Comparison of ENCODE assay signal across 25 cellular contexts in the genomic region with DNA sequence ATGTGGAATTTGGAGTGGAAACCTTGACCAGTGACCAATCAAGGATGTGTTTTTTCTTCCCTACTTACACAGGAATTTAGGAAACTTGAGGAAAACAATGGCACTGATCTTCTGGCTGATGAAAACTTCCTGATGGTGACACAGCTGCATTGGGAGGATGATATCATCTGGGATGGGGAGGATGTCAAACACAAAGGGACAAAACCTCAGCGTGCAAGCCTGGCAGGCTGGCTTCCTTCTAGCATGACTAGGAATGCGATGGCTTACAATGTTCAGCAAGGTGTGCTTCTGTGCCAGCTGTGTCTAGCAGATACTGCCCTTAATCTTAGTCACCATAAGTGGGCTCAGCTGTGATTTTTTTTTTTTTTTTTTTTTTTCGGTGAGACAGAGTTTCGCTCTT.
"Had no signal": no experiment of that assay in that cellular context is flagged by ENCODE, and none has a peak within 500 bp of the region (broad histone marks: within the 10 kb centered on the region; RNA-seq: fewer than 3 reads in every experiment).

No MANE protein-coding gene starts in this region.

- H3K4me3 ChIP-seq: colonic mucosa, dorsolateral prefrontal cortex, left ventricle myocardium inferior, lung, psoas muscle, right atrium auricular region, spleen, thoracic aorta had no signal

- H3K27me3 Mint-ChIP-seq: naive thymus-derived CD8-positive, alpha-beta T cell had no signal

- H3K4me1 ChIP-seq: colonic mucosa, left ventricle myocardium inferior, parathyroid adenoma, psoas muscle, right atrium auricular region, spleen had no signal

- H3K4me3 Mint-ChIP-seq: activated T-cell treated with anti-CD3 and anti-CD28 coated beads, Interleukin-2, amount 50 U/mL, for 24 hours; mesothelial cell of epicardium; naive thymus-derived CD8-positive, alpha-beta T cell; neural crest cell had no signal

- H3K9me3 ChIP-seq: colonic mucosa, left ventricle myocardium inferior, psoas muscle, right atrium auricular region, spleen, thoracic aorta had no signal

- H3K9me3 Mint-ChIP-seq: activated T-cell treated with anti-CD3 and anti-CD28 coated beads, Interleukin-2, amount 50 U/mL, for 24 hours; naive thymus-derived CD8-positive, alpha-beta T cell; neural crest cell had no signal

- H3K27me3 ChIP-seq: colonic mucosa, right atrium auricular region, spleen had no signal

- H3K4me1 Mint-ChIP-seq: mesothelial cell of epicardium, neural crest cell had no signal

- ATAC-seq: esophagus mucosa; naive thymus-derived CD8-positive, alpha-beta T cell; psoas muscle had no signal

- H2AFZ ChIP-seq: parathyroid adenoma had no signal

- H3K27ac ChIP-seq: colonic mucosa, left ventricle myocardium inferior, parathyroid adenoma, psoas muscle, right atrium auricular region, thoracic aorta, VCaP had no signal

- DNase-seq: activated CD4-positive, alpha-beta T cell treated with anti-CD3 and anti-CD28 coated beads for 4 hours; activated CD4-positive, alpha-beta T cell treated with anti-CD3 and anti-CD28 coated beads, Interleukin-2, amount 50 U/mL, for 4 hours; activated CD8-positive, alpha-beta memory T cell treated with anti-CD3 and anti-CD28 coated beads, Interleukin-2, amount 50 U/mL, for 4 hours; activated gamma-delta T cell treated with Interleukin-2 at 50 U/mL for 16 hours; activated naive CD4-positive, alpha-beta T cell treated with anti-CD3 and anti-CD28 coated beads, Interleukin-2, amount 50 U/mL, for 16 hours; activated T-cell treated with anti-CD3 and anti-CD28 coated beads, Interleukin-2, amount 50 U/mL, for 24 hours; colonic mucosa; dorsolateral prefrontal cortex; effector memory CD4-positive, alpha-beta T cell; foreskin melanocyte; glutamatergic neuron; left ventricle myocardium inferior; naive thymus-derived CD8-positive, alpha-beta T cell; occipital lobe; psoas muscle; spleen; stimulated activated naive CD4-positive, alpha-beta T cell treated with Interleukin-2 at 50 U/mL for 16 hours had no signal

- H3K9ac ChIP-seq: parathyroid adenoma had no signal

- H3K27ac Mint-ChIP-seq: activated T-cell treated with anti-CD3 and anti-CD28 coated beads, Interleukin-2, amount 50 U/mL, for 24 hours; mesothelial cell of epicardium had no signal

- H3K36me3 ChIP-seq: colonic mucosa had no signal
